9 cellular contexts compared by ENCODE assay signal in genomic region chr20:5090191-5090590, GRCh38. TPM values are rescaled to one million over a fixed set of nuclear protein-coding genes. Genes with fewer than 3 reads are reported as not detected.
A peak's percentile ranks its signal among the peaks of the same experiment; 100 is the strongest.
DNase-seq lines count a peak whose midpoint lies in the region; ATAC-seq and TF ChIP-seq lines count a peak whose summit lies in the region.
"Had no signal": no experiment of that assay in that cellular context is flagged by ENCODE, and none has a peak within 500 bp of the region (broad histone marks: within the 10 kb centered on the region; RNA-seq: fewer than 3 reads in every experiment).

No MANE protein-coding gene starts in this region.

- H3K9me3 Mint-ChIP-seq in activated CD4-positive, alpha-beta T cell treated with anti-CD3 and anti-CD28 coated beads, Interleukin-2, amount 10 ng/mL, durations not matched to agents 24 days and 14 days: no peaks in the 10 kb centered on the region

- ATAC-seq in left cardiac atrium: peak; percentile 41 to 74

- H3K9me3 ChIP-seq in stomach: no peaks in the 10 kb centered on the region

- TF ChIP-seq CTCF in stomach (IDR thresholded peaks at IDR 0.05): no peak

- 56 to 80% (median 68%) methylated on average over 4 of the region's 4 CpGs for WGBS in stomach, 5 donors

- peak overlapping the region; percentile 4 for H3K4me3 Mint-ChIP-seq in activated CD4-positive, alpha-beta T cell treated with anti-CD3 and anti-CD28 coated beads, Interleukin-2, amount 10 ng/mL, durations not matched to agents 24 days and 14 days

- no peaks in the 10 kb centered on the region for H3K27me3 Mint-ChIP-seq in activated CD4-positive, alpha-beta T cell treated with anti-CD3 and anti-CD28 coated beads, Interleukin-2, amount 10 ng/mL, durations not matched to agents 24 days and 14 days

- peaks cover 16% of the 10 kb centered on the region for H3K4me1 Mint-ChIP-seq in activated CD4-positive, alpha-beta T cell treated with anti-CD3 and anti-CD28 coated beads, Interleukin-2, amount 10 ng/mL, durations not matched to agents 24 days and 14 days

- no peak overlapping the region for H3K4me3 ChIP-seq in stomach

- H3K27ac ChIP-seq in stomach: peak overlapping the region in 4 of 5 donors; percentile 29 to 80 (median 60)

- peaks cover 0 to 4% (median 0%) of the 10 kb centered on the region in 4 donors for H3K4me1 ChIP-seq in stomach

- no peak for TF ChIP-seq EP300 in stomach (IDR thresholded peaks at IDR 0.05)

- peaks cover 0 to 9% (median 8%) of the 10 kb centered on the region in 4 donors for H3K36me3 ChIP-seq in stomach

- H3K27me3 ChIP-seq in stomach: no peaks in the 10 kb centered on the region

- H3K36me3 Mint-ChIP-seq in activated CD4-positive, alpha-beta T cell treated with anti-CD3 and anti-CD28 coated beads, Interleukin-2, amount 10 ng/mL, durations not matched to agents 24 days and 14 days (ENCODE audit: low read depth): peaks cover 15% of the 10 kb centered on the region

- no peak for TF ChIP-seq POLR2A in stomach (IDR thresholded peaks at IDR 0.05)

- peak overlapping the region; percentile 82 for H3K27ac Mint-ChIP-seq in activated CD4-positive, alpha-beta T cell treated with anti-CD3 and anti-CD28 coated beads, Interleukin-2, amount 10 ng/mL, durations not matched to agents 24 days and 14 days

- peak; percentile 66 for DNase-seq in activated CD4-positive, alpha-beta T cell treated with anti-CD3 and anti-CD28 coated beads, Interleukin-2, amount 10 ng/mL, durations not matched to agents 24 days and 14 days
- DNase-seq in activated CD4-positive, alpha-beta T cell treated with anti-CD3 and anti-CD28 coated beads for 1 hour: no peak
- DNase-seq in SIG-M5 treated with dmso at 0.1 percent for 504 hours (lab: John Stamatoyannopoulos, UW; ENCODE audit: unreplicated experiment) (peak; percentile 93), left cardiac atrium (no peak), stomach (no peak), NCI-H510A treated with DMSO at 0.1 percent for 48 hours (lab: John Stamatoyannopoulos, UW) (no peak), AG08396 (ENCODE audit: low spot score) (no peak)
- DNase-seq in stimulated activated CD8-positive, alpha-beta memory T cell treated with anti-CD3 and anti-CD28 coated beads, Interleukin-4, amount 100 ng/mL, for 48 hours: no peak
- DNase-seq: 8988T had no signal

- intact Hi-C loops in activated CD4-positive, alpha-beta T cell treated with anti-CD3 and anti-CD28 coated beads, Interleukin-2, amount 10 ng/mL, durations not matched to agents 24 days and 14 days (cut with micrococcal nuclease): no loop called here
- intact Hi-C loops in left cardiac atrium (cut with DNase I): no loop called here
- intact Hi-C loops in stomach (cut with DNase I; ENCODE audit: low total_unique reads): no loop called here

RNA-seq across cellular contexts. Expression of gene TMEM230, which starts 22.7 kb away (rescaled TPM):
- total RNA-seq in activated CD4-positive, alpha-beta T cell treated with anti-CD3 and anti-CD28 coated beads, Interleukin-2, amount 10 ng/mL, durations not matched to agents 24 days and 14 days: 86.3 and 86.9 TPM in 2 replicates
- total RNA-seq in left cardiac atrium (10 to 100 TPM; 93.4 to 97.1 TPM), stomach (100 to 1,000 TPM in 1 of 5 donors, 10 to 100 TPM in 4; 30.9 to 100 (median 46.7) TPM)
- 100 to 1,000 TPM in 2 of 3 donors, 10 to 100 TPM in 1; 80.4 to 166 (median 151) TPM for polyA plus RNA-seq in stomach

RNA-seq across cellular contexts. Expression of gene PCNA, which starts 29.6 kb away (rescaled TPM):
- 532 TPM in 2 replicates for total RNA-seq in activated CD4-positive, alpha-beta T cell treated with anti-CD3 and anti-CD28 coated beads, Interleukin-2, amount 10 ng/mL, durations not matched to agents 24 days and 14 days
- 10 to 100 TPM; 23.9 to 38.1 TPM for total RNA-seq in left cardiac atrium
- 10 to 100 TPM in 3 of 5 donors, 1 to 10 TPM in 1, under 1 TPM in 1; 0.87 to 77.5 (median 21.4) TPM for total RNA-seq in stomach
- polyA plus RNA-seq in stomach: 10 to 100 TPM; 77.9 to 82.3 (median 78.2) TPM

RNA-seq across cellular contexts. Expression of gene CDS2, which starts 36.6 kb away (rescaled TPM):
- 34.7 and 39.2 TPM in 2 replicates for total RNA-seq in activated CD4-positive, alpha-beta T cell treated with anti-CD3 and anti-CD28 coated beads, Interleukin-2, amount 10 ng/mL, durations not matched to agents 24 days and 14 days
- total RNA-seq in left cardiac atrium: 10 to 100 TPM; 57.7 to 77.7 TPM
- 10 to 100 TPM; 11.3 to 88.1 (median 47.9) TPM for total RNA-seq in stomach
- polyA plus RNA-seq in stomach: 1 to 10 TPM; 2.1 to 8.0 (median 5.4) TPM

Comparison
In these comparisons a context has a peak if more than half of its experiments do, and no peak if none do; other contexts are left out.
1. DNase-seq: peak in activated CD4-positive, alpha-beta T cell treated with anti-CD3 and anti-CD28 coated beads, Interleukin-2, amount 10 ng/mL, durations not matched to agents 24 days and 14 days (single experiment) and SIG-M5 treated with dmso at 0.1 percent for 504 hours (single experiment); none in activated CD4-positive, alpha-beta T cell treated with anti-CD3 and anti-CD28 coated beads for 1 hour (single experiment), left cardiac atrium (single experiment), stomach (single experiment), NCI-H510A treated with DMSO at 0.1 percent for 48 hours (single experiment), stimulated activated CD8-positive, alpha-beta memory T cell treated with anti-CD3 and anti-CD28 coated beads, Interleukin-4, amount 100 ng/mL, for 48 hours (single experiment) and AG08396 (single experiment).